ENCODE assay signal across 10 cellular contexts in genomic region chr2:241616168-241617125, GRCh38. TPM values are rescaled to one million over a fixed set of nuclear protein-coding genes. Genes with fewer than 3 reads are reported as not detected.
DNase-seq lines count a peak whose midpoint lies in the region; ATAC-seq and TF ChIP-seq lines count a peak whose summit lies in the region.
"Had no signal": no experiment of that assay in that cellular context is flagged by ENCODE, and none has a peak within 500 bp of the region (broad histone marks: within the 10 kb centered on the region; RNA-seq: fewer than 3 reads in every experiment).

No MANE protein-coding gene starts in this region.

- DNase-seq in activated naive CD4-positive, alpha-beta T cell treated with anti-CD3 and anti-CD28 coated beads for 36 hours, result no peak
- no peak for DNase-seq in activated T-helper 2 cell treated with anti-CD3 and anti-CD28 coated beads, Interferon-gamma antibody, Interleukin-2, Interleukin-4, amounts not matched to agents 10 μg/mL and 5 μg/mL and 100 μg/mL, durations not matched to agents 14 hours and 24 hours and 36 hours (ENCODE audit: low spot score)
- DNase-seq in left lobe of liver (ENCODE audit: low spot score) (no peak), type B pancreatic cell (ENCODE audit: extremely low spot score, unreplicated experiment) (no peak), glomerular visceral epithelial cell (ENCODE audit: extremely low spot score) (no peak), caudate nucleus (lab: John Stamatoyannopoulos, UW) (no peak)
- DNase-seq: erythroblast had no signal

- H3K36me3 Mint-ChIP-seq in activated naive CD4-positive, alpha-beta T cell treated with anti-CD3 and anti-CD28 coated beads, Interleukin-2, amount 50 U/mL, for 24 hours, result peaks cover 16% of the 10 kb centered on the region
- H3K36me3 Mint-ChIP-seq in activated naive CD4-positive, alpha-beta T cell treated with anti-CD3 and anti-CD28 coated beads for 36 hours (ENCODE audit: low read depth), result peaks cover 28% of the 10 kb centered on the region
- peaks cover 51% of the 10 kb centered on the region for H3K36me3 Mint-ChIP-seq in activated T-helper 2 cell treated with anti-CD3 and anti-CD28 coated beads, Interferon-gamma antibody, Interleukin-2, Interleukin-4, amounts not matched to agents 10 μg/mL and 5 μg/mL and 100 μg/mL, durations not matched to agents 14 hours and 24 hours and 36 hours (ENCODE audit: low read depth)
- peaks cover 18% of the 10 kb centered on the region for H3K36me3 Mint-ChIP-seq in type B pancreatic cell

- CTCF ChIA-PET in activated naive CD4-positive, alpha-beta T cell treated with anti-CD3 and anti-CD28 coated beads for 36 hours (lab: Charles Lee), result interaction anchor here (0.8 kb wide), 1 partner anchor 13 kb away, joined by 3 read pairs; no protein-coding TSS in a partner anchor

- H3K27ac ChIP-seq in caudate nucleus (ENCODE audit: low read depth, low read length), result no peak overlapping the region

- intact Hi-C loops in activated naive CD4-positive, alpha-beta T cell treated with anti-CD3 and anti-CD28 coated beads for 36 hours (cut with micrococcal nuclease), result loop anchor here (1.0 kb wide), 2 partner anchors 86 to 108 kb away; partner anchors contain the start of genes ING5 and STK25
- intact Hi-C loops in activated T-helper 2 cell treated with anti-CD3 and anti-CD28 coated beads, Interferon-gamma antibody, Interleukin-2, Interleukin-4, amounts not matched to agents 10 μg/mL and 5 μg/mL and 100 μg/mL, durations not matched to agents 14 hours and 24 hours and 36 hours (cut with micrococcal nuclease), result loop anchor here (2.0 kb wide), 1 partner anchor 20 kb away; the partner anchor contains the start of genes ATG4B and THAP4

- peak; percentile 71 for ATAC-seq in left lobe of liver
- no peak for ATAC-seq in GM18498 (IDR thresholded peaks at IDR 0.05; ENCODE audit: unreplicated experiment)

- H3K27me3 Mint-ChIP-seq in activated naive CD4-positive, alpha-beta T cell treated with anti-CD3 and anti-CD28 coated beads, Interleukin-2, amount 50 U/mL, for 24 hours, result no peaks in the 10 kb centered on the region
- no peaks in the 10 kb centered on the region for H3K27me3 Mint-ChIP-seq in activated naive CD4-positive, alpha-beta T cell treated with anti-CD3 and anti-CD28 coated beads for 36 hours (ENCODE audit: low read depth)
- no peaks in the 10 kb centered on the region for H3K27me3 Mint-ChIP-seq in activated T-helper 2 cell treated with anti-CD3 and anti-CD28 coated beads, Interferon-gamma antibody, Interleukin-2, Interleukin-4, amounts not matched to agents 10 μg/mL and 5 μg/mL and 100 μg/mL, durations not matched to agents 14 hours and 24 hours and 36 hours (ENCODE audit: low read depth)
- no peaks in the 10 kb centered on the region for H3K27me3 Mint-ChIP-seq in type B pancreatic cell
- H3K27me3 Mint-ChIP-seq: stimulated activated naive CD8-positive, alpha-beta T cell treated with anti-CD3 and anti-CD28 coated beads, Interleukin-15, Interleukin-2, amounts not matched to agents 100 ng/mL and 50 ng/mL, for 24 hours had no signal

- no peak for TF ChIP-seq CTCF in type B pancreatic cell (conservative IDR thresholded peaks at IDR 0.05)

- peak overlapping the region; percentile 78 for H3K4me3 Mint-ChIP-seq in activated naive CD4-positive, alpha-beta T cell treated with anti-CD3 and anti-CD28 coated beads, Interleukin-2, amount 50 U/mL, for 24 hours
- no peak overlapping the region for H3K4me3 Mint-ChIP-seq in activated naive CD4-positive, alpha-beta T cell treated with anti-CD3 and anti-CD28 coated beads for 36 hours
- H3K4me3 Mint-ChIP-seq in activated T-helper 2 cell treated with anti-CD3 and anti-CD28 coated beads, Interferon-gamma antibody, Interleukin-2, Interleukin-4, amounts not matched to agents 10 μg/mL and 5 μg/mL and 100 μg/mL, durations not matched to agents 14 hours and 24 hours and 36 hours (ENCODE audit: low read depth), result peak overlapping the region; percentile 6
- H3K4me3 Mint-ChIP-seq in type B pancreatic cell, result peak overlapping the region; percentile 24

- peaks cover 50% of the 10 kb centered on the region for H3K4me1 Mint-ChIP-seq in activated naive CD4-positive, alpha-beta T cell treated with anti-CD3 and anti-CD28 coated beads, Interleukin-2, amount 50 U/mL, for 24 hours
- peaks cover 45% of the 10 kb centered on the region for H3K4me1 Mint-ChIP-seq in activated naive CD4-positive, alpha-beta T cell treated with anti-CD3 and anti-CD28 coated beads for 36 hours (ENCODE audit: low read depth)
- peaks cover 34% of the 10 kb centered on the region for H3K4me1 Mint-ChIP-seq in activated T-helper 2 cell treated with anti-CD3 and anti-CD28 coated beads, Interferon-gamma antibody, Interleukin-2, Interleukin-4, amounts not matched to agents 10 μg/mL and 5 μg/mL and 100 μg/mL, durations not matched to agents 14 hours and 24 hours and 36 hours (ENCODE audit: low read depth)
- peaks cover 20% of the 10 kb centered on the region for H3K4me1 Mint-ChIP-seq in type B pancreatic cell (ENCODE audit: unreplicated experiment)

- H3K9me3 Mint-ChIP-seq in activated naive CD4-positive, alpha-beta T cell treated with anti-CD3 and anti-CD28 coated beads, Interleukin-2, amount 50 U/mL, for 24 hours, result peaks cover 5% of the 10 kb centered on the region
- peaks cover 9% of the 10 kb centered on the region for H3K9me3 Mint-ChIP-seq in activated naive CD4-positive, alpha-beta T cell treated with anti-CD3 and anti-CD28 coated beads for 36 hours
- H3K9me3 Mint-ChIP-seq in activated T-helper 2 cell treated with anti-CD3 and anti-CD28 coated beads, Interferon-gamma antibody, Interleukin-2, Interleukin-4, amounts not matched to agents 10 μg/mL and 5 μg/mL and 100 μg/mL, durations not matched to agents 14 hours and 24 hours and 36 hours, result peaks cover 7% of the 10 kb centered on the region
- no peaks in the 10 kb centered on the region for H3K9me3 Mint-ChIP-seq in type B pancreatic cell

- peak overlapping the region; percentile 17 for H3K27ac Mint-ChIP-seq in activated naive CD4-positive, alpha-beta T cell treated with anti-CD3 and anti-CD28 coated beads, Interleukin-2, amount 50 U/mL, for 24 hours
- H3K27ac Mint-ChIP-seq in activated naive CD4-positive, alpha-beta T cell treated with anti-CD3 and anti-CD28 coated beads for 36 hours, result no peak overlapping the region
- peak overlapping the region; percentile 44 for H3K27ac Mint-ChIP-seq in activated T-helper 2 cell treated with anti-CD3 and anti-CD28 coated beads, Interferon-gamma antibody, Interleukin-2, Interleukin-4, amounts not matched to agents 10 μg/mL and 5 μg/mL and 100 μg/mL, durations not matched to agents 14 hours and 24 hours and 36 hours
- H3K27ac Mint-ChIP-seq in type B pancreatic cell, result no peak overlapping the region

RNA-seq across cellular contexts. Expression of gene THAP4, which starts 20.5 kb away (rescaled TPM):
- 10 to 100 TPM; 36.4 to 38.8 TPM for total RNA-seq in activated naive CD4-positive, alpha-beta T cell treated with anti-CD3 and anti-CD28 coated beads for 36 hours
- 48.7 and 53.3 TPM in 2 replicates for total RNA-seq in activated T-helper 2 cell treated with anti-CD3 and anti-CD28 coated beads, Interferon-gamma antibody, Interleukin-2, Interleukin-4, amounts not matched to agents 10 μg/mL and 5 μg/mL and 100 μg/mL, durations not matched to agents 14 hours and 24 hours and 36 hours
- total RNA-seq in left lobe of liver (29.1 TPM), type B pancreatic cell (ENCODE audit: low replicate concordance) (51.3 and 53.3 TPM in 2 replicates)

RNA-seq across cellular contexts. Expression of gene ATG4B, which starts 21.0 kb away (rescaled TPM):
- 10 to 100 TPM; 71.5 to 82.5 TPM for total RNA-seq in activated naive CD4-positive, alpha-beta T cell treated with anti-CD3 and anti-CD28 coated beads for 36 hours
- 117 TPM in 2 replicates for total RNA-seq in activated T-helper 2 cell treated with anti-CD3 and anti-CD28 coated beads, Interferon-gamma antibody, Interleukin-2, Interleukin-4, amounts not matched to agents 10 μg/mL and 5 μg/mL and 100 μg/mL, durations not matched to agents 14 hours and 24 hours and 36 hours
- total RNA-seq in left lobe of liver, result 41.5 TPM
- total RNA-seq in type B pancreatic cell (ENCODE audit: low replicate concordance), result 96.5 and 112 TPM in 2 replicates

RNA-seq across cellular contexts. Expression of gene BOK, which starts 57.9 kb away (rescaled TPM):
- total RNA-seq in activated naive CD4-positive, alpha-beta T cell treated with anti-CD3 and anti-CD28 coated beads for 36 hours, result not detected
- total RNA-seq in activated T-helper 2 cell treated with anti-CD3 and anti-CD28 coated beads, Interferon-gamma antibody, Interleukin-2, Interleukin-4, amounts not matched to agents 10 μg/mL and 5 μg/mL and 100 μg/mL, durations not matched to agents 14 hours and 24 hours and 36 hours, result 0.16 and 0.27 TPM in 2 replicates
- total RNA-seq in left lobe of liver (95.8 TPM), type B pancreatic cell (ENCODE audit: low replicate concordance) (41.5 and 108 TPM in 2 replicates)

Comparison
In these comparisons a context has a peak if more than half of its experiments do, and no peak if none do; other contexts are left out.
1. H3K27ac Mint-ChIP-seq: peak in activated naive CD4-positive, alpha-beta T cell treated with anti-CD3 and anti-CD28 coated beads, Interleukin-2, amount 50 U/mL, for 24 hours (single experiment) and activated T-helper 2 cell treated with anti-CD3 and anti-CD28 coated beads, Interferon-gamma antibody, Interleukin-2, Interleukin-4, amounts not matched to agents 10 μg/mL and 5 μg/mL and 100 μg/mL, durations not matched to agents 14 hours and 24 hours and 36 hours (single experiment); none in activated naive CD4-positive, alpha-beta T cell treated with anti-CD3 and anti-CD28 coated beads for 36 hours (single experiment) and type B pancreatic cell (single experiment).
2. RNA of gene BOK, which starts 57.9 kb away (total RNA-seq): 95.8 TPM in left lobe of liver (single experiment) and 41.5 to 108 TPM in type B pancreatic cell; 0.16 to 0.27 TPM in activated T-helper 2 cell treated with anti-CD3 and anti-CD28 coated beads, Interferon-gamma antibody, Interleukin-2, Interleukin-4, amounts not matched to agents 10 μg/mL and 5 μg/mL and 100 μg/mL, durations not matched to agents 14 hours and 24 hours and 36 hours and not detected in activated naive CD4-positive, alpha-beta T cell treated with anti-CD3 and anti-CD28 coated beads for 36 hours; every median in the first group is over 10 times any median in the second.